In the genomic region with DNA sequence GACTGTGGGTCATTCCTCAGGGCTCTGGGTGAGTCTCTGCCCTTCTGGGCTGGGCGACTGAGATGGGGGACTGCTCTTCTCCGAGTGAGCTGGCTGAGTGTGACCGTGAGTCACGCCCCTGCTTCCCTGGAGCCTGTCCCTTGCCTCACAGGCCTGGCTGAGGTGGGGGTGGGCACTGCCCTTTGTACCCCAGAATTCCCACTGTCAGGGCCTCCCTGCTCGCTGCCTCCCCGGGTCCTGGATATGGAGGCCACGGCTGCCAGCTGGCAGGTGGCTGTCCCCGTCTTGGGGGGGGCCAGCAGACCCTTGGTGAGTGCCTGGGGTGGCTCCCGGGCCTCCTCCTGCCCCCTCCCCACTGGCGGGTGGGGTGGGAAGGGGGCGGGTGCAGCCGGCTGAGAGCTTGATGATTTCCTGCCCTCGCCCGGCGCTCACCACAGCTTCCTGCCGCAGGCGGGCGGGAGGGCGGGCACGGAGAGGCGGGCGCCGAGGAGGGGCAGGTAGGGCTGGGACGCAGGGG, we compare ENCODE assay signal across 9 cellular contexts. TPM values are rescaled to one million over a fixed set of nuclear protein-coding genes. Genes with fewer than 3 reads are reported as not detected.
DNase-seq lines count a peak whose midpoint lies in the region; ATAC-seq and TF ChIP-seq lines count a peak whose summit lies in the region.
"Had no signal": no experiment of that assay in that cellular context is flagged by ENCODE, and none has a peak within 500 bp of the region (broad histone marks: within the 10 kb centered on the region; RNA-seq: fewer than 3 reads in every experiment).

A gene with protein sequence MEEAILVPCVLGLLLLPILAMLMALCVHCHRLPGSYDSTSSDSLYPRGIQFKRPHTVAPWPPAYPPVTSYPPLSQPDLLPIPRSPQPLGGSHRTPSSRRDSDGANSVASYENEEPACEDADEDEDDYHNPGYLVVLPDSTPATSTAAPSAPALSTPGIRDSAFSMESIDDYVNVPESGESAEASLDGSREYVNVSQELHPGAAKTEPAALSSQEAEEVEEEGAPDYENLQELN (plus strand): TSS at position 434 of the 517 bp plus-strand sequence. CDS start 366 bp downstream, outside the sequence.

- peak; percentile 67 for ATAC-seq in activated CD4-positive, alpha-beta T cell treated with anti-CD3 and anti-CD28 coated beads for 36 hours
- ATAC-seq in HG02973 (IDR thresholded peaks at IDR 0.05; ENCODE audit: unreplicated experiment) (no peak), SK-N-SH treated with all-trans-retinoic acid at 6 μM for 48 hours (no peak)

- peaks cover 18% of the 10 kb centered on the region for H3K36me3 ChIP-seq in breast epithelium
- peaks cover 45 to 100% (median 94%) of the 10 kb centered on the region in 4 donors for H3K36me3 ChIP-seq in esophagus muscularis mucosa

- no peak within 1 kb of the TSS for H3K4me3 Mint-ChIP-seq in MCF 10A (ENCODE audit: unreplicated experiment)
- peak within 1 kb of the TSS; percentile 99 for H3K4me3 Mint-ChIP-seq in activated CD4-positive, alpha-beta T cell treated with anti-CD3 and anti-CD28 coated beads for 36 hours
- H3K4me3 Mint-ChIP-seq: nephron had no signal

- no peaks in the 10 kb centered on the region for H3K27me3 Mint-ChIP-seq in MCF 10A (ENCODE audit: insufficient read depth, unreplicated experiment)
- no peaks in the 10 kb centered on the region for H3K27me3 Mint-ChIP-seq in activated CD4-positive, alpha-beta T cell treated with anti-CD3 and anti-CD28 coated beads for 36 hours

- H3K27ac ChIP-seq in breast epithelium (peak within 1 kb of the TSS in 1 of 2 donors; percentile 12), esophagus muscularis mucosa (replicated peaks in 1 of 4) (no peak within 1 kb of the TSS)

- H3K4me1 ChIP-seq in breast epithelium (no peaks in the 10 kb centered on the region), esophagus muscularis mucosa (no peaks in the 10 kb centered on the region)

- H3K4me3 ChIP-seq in breast epithelium (peak within 1 kb of the TSS; percentile 18 to 37 (median 27)), esophagus muscularis mucosa (peak within 1 kb of the TSS; percentile 7 to 37 (median 8))

- H3K4me1 Mint-ChIP-seq in MCF 10A (ENCODE audit: insufficient read depth, unreplicated experiment), result no peaks in the 10 kb centered on the region
- H3K4me1 Mint-ChIP-seq in activated CD4-positive, alpha-beta T cell treated with anti-CD3 and anti-CD28 coated beads for 36 hours, result peaks cover 43% of the 10 kb centered on the region
- H3K4me1 Mint-ChIP-seq: nephron had no signal

- H3K36me3 Mint-ChIP-seq in MCF 10A (ENCODE audit: insufficient read depth, unreplicated experiment), result peaks cover 23% of the 10 kb centered on the region
- H3K36me3 Mint-ChIP-seq in activated CD4-positive, alpha-beta T cell treated with anti-CD3 and anti-CD28 coated beads for 36 hours (ENCODE audit: low read depth), result peaks cover 75% of the 10 kb centered on the region

- intact Hi-C loops in breast epithelium (cut with DNase I; ENCODE audit: low total_unique reads), result no loop called here
- intact Hi-C loops in MCF 10A (cut with micrococcal nuclease), result no loop called here
- intact Hi-C loops in activated CD4-positive, alpha-beta T cell treated with anti-CD3 and anti-CD28 coated beads for 36 hours (cut with DNase I, micrococcal nuclease), result loop anchor here in 1 of 2 experiments (5.0 kb wide), 1 partner anchor 88 kb away; no protein-coding TSS in a partner anchor
- intact Hi-C loops in esophagus muscularis mucosa (cut with DNase I), result no loop called here

- H3K27ac Mint-ChIP-seq in MCF 10A (ENCODE audit: low read depth, unreplicated experiment), result no peak within 1 kb of the TSS
- H3K27ac Mint-ChIP-seq in activated CD4-positive, alpha-beta T cell treated with anti-CD3 and anti-CD28 coated beads for 36 hours, result peak within 1 kb of the TSS; percentile 89
- H3K27ac Mint-ChIP-seq: nephron had no signal

- H3K9me3 ChIP-seq in breast epithelium (peaks cover 0 to 7% of the 10 kb centered on the region in 2 donors), esophagus muscularis mucosa (peaks cover 0 to 11% (median 5%) of the 10 kb centered on the region in 4 donors)

- WGBS in esophagus muscularis mucosa, result no CpG with 5 or more reads among the region's 24 CpGs

- TF ChIP-seq CTCF in breast epithelium (IDR thresholded peaks at IDR 0.05) (no peak), MCF 10A (IDR thresholded peaks at IDR 0.05; ENCODE audit: unreplicated experiment) (no peak), esophagus muscularis mucosa (IDR thresholded peaks at IDR 0.05) (no peak)

- no peak for TF ChIP-seq EP300 in esophagus muscularis mucosa (IDR thresholded peaks at IDR 0.05)

- no TSS peak for BruUV-seq in MCF 10A (replicated peaks; lab: Mats Ljungman, UMichigan)

- H3K27me3 ChIP-seq in breast epithelium, result no peaks in the 10 kb centered on the region
- H3K27me3 ChIP-seq in esophagus muscularis mucosa, result no peaks in the 10 kb centered on the region

- H3K9me3 Mint-ChIP-seq in MCF 10A (ENCODE audit: unreplicated experiment), result peaks cover 11% of the 10 kb centered on the region
- H3K9me3 Mint-ChIP-seq in activated CD4-positive, alpha-beta T cell treated with anti-CD3 and anti-CD28 coated beads for 36 hours (ENCODE audit: low read depth), result peaks cover 11% of the 10 kb centered on the region

- POLR2A ChIA-PET in MCF 10A (lab: Yijun Ruan, JAX), result interaction anchor here (0.5 to 1.2 kb wide), 2 partner anchors 9 to 144 kb away, joined by 3 read pairs; no protein-coding TSS in a partner anchor
- POLR2A ChIA-PET in activated CD4-positive, alpha-beta T cell treated with anti-CD3 and anti-CD28 coated beads for 36 hours (lab: Charles Lee), result interaction anchor here (0.7 kb wide), 1 partner anchor 36 kb away, joined by 3 read pairs; no protein-coding TSS in a partner anchor

- DNase-seq in breast epithelium (ENCODE audit: low spot score in 2 of 2) (no peak), MCF 10A (ENCODE audit: unreplicated experiment) (no peak), esophagus muscularis mucosa (ENCODE audit: extremely low spot score) (no peak), GM03348 (ENCODE audit: low spot score) (no peak)
- DNase-seq in activated CD4-positive, alpha-beta T cell treated with anti-CD3 and anti-CD28 coated beads for 36 hours, result peak; percentile 87
- DNase-seq in stimulated activated CD8-positive, alpha-beta memory T cell treated with anti-CD3 and anti-CD28 coated beads, Interleukin-4, amount 100 ng/mL, for 24 hours (ENCODE audit: low read depth), result peak; percentile 71

- CTCF ChIA-PET in MCF 10A (lab: Yijun Ruan, JAX), result interaction anchor here (0.5 kb wide), 1 partner anchor 11 kb away, joined by 3 read pairs; no protein-coding TSS in a partner anchor
- CTCF ChIA-PET in activated CD4-positive, alpha-beta T cell treated with anti-CD3 and anti-CD28 coated beads for 36 hours (lab: Charles Lee), result no interaction called here

- TF ChIP-seq POLR2A in breast epithelium (IDR thresholded peaks at IDR 0.05), result no peak
- no peak for TF ChIP-seq POLR2A in esophagus muscularis mucosa (IDR thresholded peaks at IDR 0.05; ENCODE audit: low read depth)

TF ChIP-seq in SK-N-SH treated with all-trans-retinoic acid at 6 μM for 48 hours, 23 proteins besides CTCF, POLR2A, EP300 and RAD21 (continues in another document):
- TF ChIP-seq BACH2 (CRISPR knock-in tag; IDR thresholded peaks at IDR 0.05; ENCODE audit: borderline replicate concordance), result no peak
- no peak for TF ChIP-seq ZFP3 (CRISPR knock-in tag; IDR thresholded peaks at IDR 0.05)
- no peak for TF ChIP-seq CSDC2 (CRISPR knock-in tag; IDR thresholded peaks at IDR 0.05)
- TF ChIP-seq ZC3H10 (CRISPR knock-in tag; IDR thresholded peaks at IDR 0.05), result no peak
- TF ChIP-seq, protein P1, sequence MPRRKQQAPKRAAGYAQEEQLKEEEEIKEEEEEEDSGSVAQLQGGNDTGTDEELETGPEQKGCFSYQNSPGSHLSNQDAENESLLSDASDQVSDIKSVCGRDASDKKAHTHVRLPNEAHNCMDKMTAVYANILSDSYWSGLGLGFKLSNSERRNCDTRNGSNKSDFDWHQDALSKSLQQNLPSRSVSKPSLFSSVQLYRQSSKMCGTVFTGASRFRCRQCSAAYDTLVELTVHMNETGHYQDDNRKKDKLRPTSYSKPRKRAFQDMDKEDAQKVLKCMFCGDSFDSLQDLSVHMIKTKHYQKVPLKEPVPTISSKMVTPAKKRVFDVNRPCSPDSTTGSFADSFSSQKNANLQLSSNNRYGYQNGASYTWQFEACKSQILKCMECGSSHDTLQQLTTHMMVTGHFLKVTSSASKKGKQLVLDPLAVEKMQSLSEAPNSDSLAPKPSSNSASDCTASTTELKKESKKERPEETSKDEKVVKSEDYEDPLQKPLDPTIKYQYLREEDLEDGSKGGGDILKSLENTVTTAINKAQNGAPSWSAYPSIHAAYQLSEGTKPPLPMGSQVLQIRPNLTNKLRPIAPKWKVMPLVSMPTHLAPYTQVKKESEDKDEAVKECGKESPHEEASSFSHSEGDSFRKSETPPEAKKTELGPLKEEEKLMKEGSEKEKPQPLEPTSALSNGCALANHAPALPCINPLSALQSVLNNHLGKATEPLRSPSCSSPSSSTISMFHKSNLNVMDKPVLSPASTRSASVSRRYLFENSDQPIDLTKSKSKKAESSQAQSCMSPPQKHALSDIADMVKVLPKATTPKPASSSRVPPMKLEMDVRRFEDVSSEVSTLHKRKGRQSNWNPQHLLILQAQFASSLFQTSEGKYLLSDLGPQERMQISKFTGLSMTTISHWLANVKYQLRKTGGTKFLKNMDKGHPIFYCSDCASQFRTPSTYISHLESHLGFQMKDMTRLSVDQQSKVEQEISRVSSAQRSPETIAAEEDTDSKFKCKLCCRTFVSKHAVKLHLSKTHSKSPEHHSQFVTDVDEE (CRISPR knock-in tag; IDR thresholded peaks at IDR 0.05), result no peak
- no peak for TF ChIP-seq SNAI2 (CRISPR knock-in tag; IDR thresholded peaks at IDR 0.05)
- TF ChIP-seq RARB (CRISPR knock-in tag; IDR thresholded peaks at IDR 0.05), result no peak
- TF ChIP-seq PPARA (CRISPR knock-in tag; IDR thresholded peaks at IDR 0.05; ENCODE audit: borderline replicate concordance), result no peak
- TF ChIP-seq, protein P2, sequence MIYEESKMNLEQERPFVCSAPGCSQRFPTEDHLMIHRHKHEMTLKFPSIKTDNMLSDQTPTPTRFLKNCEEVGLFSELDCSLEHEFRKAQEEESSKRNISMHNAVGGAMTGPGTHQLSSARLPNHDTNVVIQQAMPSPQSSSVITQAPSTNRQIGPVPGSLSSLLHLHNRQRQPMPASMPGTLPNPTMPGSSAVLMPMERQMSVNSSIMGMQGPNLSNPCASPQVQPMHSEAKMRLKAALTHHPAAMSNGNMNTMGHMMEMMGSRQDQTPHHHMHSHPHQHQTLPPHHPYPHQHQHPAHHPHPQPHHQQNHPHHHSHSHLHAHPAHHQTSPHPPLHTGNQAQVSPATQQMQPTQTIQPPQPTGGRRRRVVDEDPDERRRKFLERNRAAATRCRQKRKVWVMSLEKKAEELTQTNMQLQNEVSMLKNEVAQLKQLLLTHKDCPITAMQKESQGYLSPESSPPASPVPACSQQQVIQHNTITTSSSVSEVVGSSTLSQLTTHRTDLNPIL (CRISPR knock-in tag; IDR thresholded peaks at IDR 0.05; ENCODE audit: low read depth), result no peak

RNA-seq across cellular contexts. Expression of the gene that starts here (rescaled TPM):
- total RNA-seq in breast epithelium (1 to 10 TPM; 4.0 to 8.2 (median 4.3) TPM), MCF 10A (2022) (4.4 and 4.8 TPM in 2 replicates), esophagus muscularis mucosa (1 to 10 TPM; 3.1 to 6.5 (median 6.2) TPM)
- total RNA-seq in activated CD4-positive, alpha-beta T cell treated with anti-CD3 and anti-CD28 coated beads for 36 hours, result 100 to 1,000 TPM; 200 to 234 TPM

Comparison
In these comparisons a context has a peak if more than half of its experiments do, and no peak if none do; other contexts are left out.
1. RNA of the gene that starts here (total RNA-seq): 200 to 234 TPM in activated CD4-positive, alpha-beta T cell treated with anti-CD3 and anti-CD28 coated beads for 36 hours; 3.1 to 6.5 TPM in esophagus muscularis mucosa, 4.4 to 4.8 TPM in MCF 10A and 4.0 to 8.2 TPM in breast epithelium; every median in the first group is over 10 times any median in the second.
2. DNase-seq: peak in activated CD4-positive, alpha-beta T cell treated with anti-CD3 and anti-CD28 coated beads for 36 hours (single experiment) and stimulated activated CD8-positive, alpha-beta memory T cell treated with anti-CD3 and anti-CD28 coated beads, Interleukin-4, amount 100 ng/mL, for 24 hours (single experiment); none in breast epithelium (0 of 2), MCF 10A (single experiment), esophagus muscularis mucosa (single experiment) and GM03348 (single experiment).